ENCODE assay signal across 8 cellular contexts in genomic region chr2:227817940-227818568, GRCh38. TPM values are rescaled to one million over a fixed set of nuclear protein-coding genes. Genes with fewer than 3 reads are reported as not detected.
DNase-seq lines count a peak whose midpoint lies in the region; ATAC-seq and TF ChIP-seq lines count a peak whose summit lies in the region.
"Had no signal": no experiment of that assay in that cellular context is flagged by ENCODE, and none has a peak within 500 bp of the region (broad histone marks: within the 10 kb centered on the region; RNA-seq: fewer than 3 reads in every experiment).

No MANE protein-coding gene starts in this region.

- 11 to 15% methylated on average over 9 of the region's 9 CpGs for WGBS in esophagus squamous epithelium, 2 donors

- peak; percentile 48 for ATAC-seq in GM21390 (IDR thresholded peaks at IDR 0.05; ENCODE audit: unreplicated experiment)

- H3K9me3 ChIP-seq in NT2/D1 (ENCODE audit: insufficient read depth, low read length) (no peaks in the 10 kb centered on the region), esophagus squamous epithelium (no peaks in the 10 kb centered on the region), tibial artery (no peaks in the 10 kb centered on the region)

- peak; percentile 50 for DNase-seq in NT2/D1 (ENCODE audit: low read depth, low spot score)
- peak; percentile 41 for DNase-seq in activated T-cell treated with anti-CD3 and anti-CD28 coated beads, Interleukin-2, amount 50 U/mL, for 1 hour
- DNase-seq in esophagus squamous epithelium (lab: John Stamatoyannopoulos, UW): peak; percentile 64
- DNase-seq in non-pigmented ciliary epithelial cell (ENCODE audit: low read depth): peak; percentile 100
- DNase-seq in tibial artery: peak; percentile 97 to 98
- DNase-seq in hippocampal formation (lab: John Stamatoyannopoulos, UW): no peak

- TF ChIP-seq POLR2A in esophagus squamous epithelium (IDR thresholded peaks at IDR 0.05): no peak

- H3K4me1 ChIP-seq in NT2/D1 (ENCODE audit: insufficient read depth, insufficient read length) (no peaks in the 10 kb centered on the region), esophagus squamous epithelium (peaks cover 7 to 35% (median 21%) of the 10 kb centered on the region in 3 donors), tibial artery (peaks cover 0 to 31% (median 10%) of the 10 kb centered on the region in 4 donors)

- no peaks in the 10 kb centered on the region for H3K36me3 ChIP-seq in NT2/D1 (ENCODE audit: insufficient read depth, insufficient read length, low read length)
- no peaks in the 10 kb centered on the region for H3K36me3 ChIP-seq in esophagus squamous epithelium
- no peaks in the 10 kb centered on the region for H3K36me3 ChIP-seq in tibial artery

- H3K27me3 ChIP-seq in NT2/D1 (ENCODE audit: insufficient read depth, insufficient read length) (no peaks in the 10 kb centered on the region), esophagus squamous epithelium (no peaks in the 10 kb centered on the region), tibial artery (no peaks in the 10 kb centered on the region)

- intact Hi-C loops in esophagus squamous epithelium (cut with DNase I) (no loop called here), tibial artery (cut with DNase I; ENCODE audit: low total_unique reads) (no loop called here)

- no peak overlapping the region for H3K4me3 ChIP-seq in NT2/D1 (ENCODE audit: insufficient read length, low read depth)
- H3K4me3 ChIP-seq in esophagus squamous epithelium: no peak overlapping the region
- peak overlapping the region in 1 of 2 donors; percentile 40 for H3K4me3 ChIP-seq in tibial artery

- H3K27ac ChIP-seq in esophagus squamous epithelium: peak overlapping the region; percentile 58 to 80 (median 68)
- H3K27ac ChIP-seq in tibial artery: peak overlapping the region; percentile 73 to 76

- H3K9ac ChIP-seq in NT2/D1 (ENCODE audit: insufficient read length, low read depth): no peak overlapping the region

- no peak for TF ChIP-seq CTCF in esophagus squamous epithelium (IDR thresholded peaks at IDR 0.05)
- peak in 1 of 2 experiments; percentile 45 for TF ChIP-seq CTCF in tibial artery (IDR thresholded peaks at IDR 0.05)

RNA-seq across cellular contexts. Expression of gene CCL20, which starts 4.4 kb away (rescaled TPM):
- 10 to 100 TPM in 2 of 4 donors, 1 to 10 TPM in 2; 1.9 to 57.2 (median 8.5) TPM for total RNA-seq in esophagus squamous epithelium

RNA-seq across cellular contexts. Expression of gene DAW1, which starts 53.4 kb away (rescaled TPM):
- total RNA-seq in esophagus squamous epithelium: 1 to 10 TPM in 1 of 4 donors, not detected in 3; 1.4 TPM
- total RNA-seq: activated CD8-positive, alpha-beta memory T cell treated with anti-CD3 and anti-CD28 coated beads for 36 hours had no signal

Comparison
In these comparisons a context has a peak if more than half of its experiments do, and no peak if none do; other contexts are left out.
1. DNase-seq: peak in NT2/D1 (single experiment), activated T-cell treated with anti-CD3 and anti-CD28 coated beads, Interleukin-2, amount 50 U/mL, for 1 hour (single experiment), esophagus squamous epithelium (single experiment), non-pigmented ciliary epithelial cell (single experiment) and tibial artery (2 of 2); none in hippocampal formation (0 of 2).